ENCODE assay signal across 12 cellular contexts in the genomic region with DNA sequence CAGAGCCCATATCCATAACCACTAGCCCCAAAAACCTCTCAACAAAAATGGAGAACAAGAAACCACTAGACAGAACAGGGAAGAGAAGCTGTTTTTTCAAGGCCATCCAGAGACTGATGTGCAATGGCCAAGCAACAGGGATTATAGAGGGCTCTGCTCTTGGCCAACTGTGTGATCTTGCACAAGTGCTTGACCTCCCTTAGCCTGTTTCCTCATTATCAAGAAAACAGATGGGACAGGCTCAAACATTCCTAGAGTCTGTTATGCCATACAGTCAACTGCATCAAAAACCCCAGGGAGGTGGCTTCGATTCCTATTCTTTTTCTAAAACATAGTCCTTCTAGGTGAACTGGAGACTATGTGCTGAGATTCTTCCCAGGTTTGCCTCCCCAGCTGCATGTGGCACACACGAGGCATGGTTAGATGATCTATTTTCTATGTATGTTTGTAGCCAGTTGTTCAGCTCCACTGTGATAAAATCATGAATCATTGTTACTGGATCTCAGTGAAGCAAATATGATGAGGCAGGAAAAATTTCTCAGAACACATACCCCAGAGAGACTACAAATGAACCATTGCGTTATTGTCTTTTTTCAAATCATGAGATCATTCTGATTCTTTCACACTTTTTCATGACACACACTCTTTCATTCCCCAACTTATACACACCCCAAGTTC.
DNase-seq lines count a peak whose midpoint lies in the region; ATAC-seq, FAIRE-seq and TF ChIP-seq lines count a peak whose summit lies in the region.
"Had no signal": no experiment of that assay in that cellular context is flagged by ENCODE, and none has a peak within 500 bp of the region (broad histone marks: within the 10 kb centered on the region; RNA-seq: fewer than 3 reads in every experiment).

No MANE protein-coding gene starts in this region.

- no peaks in the 10 kb centered on the region for H3K27me3 ChIP-seq in astrocyte (ENCODE audit: insufficient read depth, low read length)
- H3K27me3 ChIP-seq in right atrium auricular region = no peaks in the 10 kb centered on the region

- H3K4me2 ChIP-seq in astrocyte (ENCODE audit: low read length) = no peak overlapping the region

- H3K27ac ChIP-seq in astrocyte (ENCODE audit: low read depth, low read length) (no peak overlapping the region), right atrium auricular region (peak overlapping the region; percentile 54 to 64), skin epidermis (peak overlapping the region in 12 of 21 experiments; percentile 5 to 78 (median 35))

- H3K9ac ChIP-seq in astrocyte (ENCODE audit: low read length) = no peak overlapping the region

- H3K27me3 Mint-ChIP-seq in astrocyte (ENCODE audit: low read depth, unreplicated experiment) = no peaks in the 10 kb centered on the region
- H3K27me3 Mint-ChIP-seq: IgD-negative memory B cell had no signal

- no peaks in the 10 kb centered on the region for H4K20me1 ChIP-seq in astrocyte (ENCODE audit: insufficient read depth, low read length)

- peaks cover 18% of the 10 kb centered on the region for H3K4me1 Mint-ChIP-seq in astrocyte (ENCODE audit: low read depth, unreplicated experiment)

- H3K4me1 ChIP-seq in astrocyte (ENCODE audit: insufficient read depth, low read length) = peaks cover 3% of the 10 kb centered on the region
- peaks cover 0 to 58% of the 10 kb centered on the region in 2 donors for H3K4me1 ChIP-seq in right atrium auricular region

- ATAC-seq in GM21528 (IDR thresholded peaks at IDR 0.05; ENCODE audit: low FRiP score, unreplicated experiment) = no peak
- ATAC-seq: left colon had no signal

- H3K9me3 Mint-ChIP-seq in astrocyte (ENCODE audit: unreplicated experiment) = no peaks in the 10 kb centered on the region
- H3K9me3 Mint-ChIP-seq: IgD-negative memory B cell had no signal

- H3K36me3 Mint-ChIP-seq in astrocyte (ENCODE audit: low read depth, unreplicated experiment) = no peaks in the 10 kb centered on the region
- H3K36me3 Mint-ChIP-seq: IgD-negative memory B cell had no signal

- no peak for FAIRE-seq in astrocyte (lab: Jason Lieb, UNC)

- H3K36me3 ChIP-seq in astrocyte (ENCODE audit: insufficient read depth, low read length) (no peaks in the 10 kb centered on the region), right atrium auricular region (no peaks in the 10 kb centered on the region)

- peak; percentile 21 for DNase-seq in HT1080 (ENCODE audit: low read depth)
- DNase-seq in astrocyte (ENCODE audit: low read depth) = peak; percentile 58
- DNase-seq in right atrium auricular region (ENCODE audit: low spot score) = peak; percentile 84
- no peak for DNase-seq in DMS79 treated with DMSO at 0.1 percent for 48 hours (lab: John Stamatoyannopoulos, UW)
- DNase-seq in NCI-H1694 (lab: John Stamatoyannopoulos, UW) = no peak
- DNase-seq in mesenteric fat pad (ENCODE audit: low spot score) = no peak
- DNase-seq: left colon, NCI-H2171 treated with DMSO at 0.1 percent for 48 hours, SHP77 treated with DMSO at 0.1 percent for 48 hours had no signal

- no peak overlapping the region for H3K4me3 Mint-ChIP-seq in astrocyte (ENCODE audit: unreplicated experiment)
- H3K4me3 Mint-ChIP-seq: IgD-negative memory B cell had no signal

- no peaks in the 10 kb centered on the region for H3K79me2 ChIP-seq in astrocyte (ENCODE audit: insufficient read depth, low read length)

- no peak overlapping the region for H3K27ac Mint-ChIP-seq in astrocyte (ENCODE audit: unreplicated experiment)
- H3K27ac Mint-ChIP-seq: IgD-negative memory B cell had no signal

- no peak overlapping the region for H2AFZ ChIP-seq in astrocyte (ENCODE audit: low read depth, low read length)

- no peaks in the 10 kb centered on the region for H3K9me3 ChIP-seq in astrocyte (ENCODE audit: insufficient read depth, low read depth, low read length)
- no peaks in the 10 kb centered on the region for H3K9me3 ChIP-seq in right atrium auricular region

- TF ChIP-seq CTCF in astrocyte (IDR thresholded peaks at IDR 0.05; ENCODE audit: insufficient read depth, low read depth, low read length) (no peak), right atrium auricular region (IDR thresholded peaks at IDR 0.05) (no peak)

- H3K4me3 ChIP-seq in astrocyte (ENCODE audit: insufficient read depth, low read depth, low read length) (no peak overlapping the region), right atrium auricular region (no peak overlapping the region), skin epidermis (no peak overlapping the region)

Comparison
In these comparisons a context has a peak if more than half of its experiments do, and no peak if none do; other contexts are left out.
1. DNase-seq: peak in HT1080 (single experiment), astrocyte (single experiment) and right atrium auricular region (single experiment); none in DMS79 treated with DMSO at 0.1 percent for 48 hours (single experiment), NCI-H1694 (single experiment) and mesenteric fat pad (single experiment).